ENCODE assay signal across 27 cellular contexts in the genomic region with DNA sequence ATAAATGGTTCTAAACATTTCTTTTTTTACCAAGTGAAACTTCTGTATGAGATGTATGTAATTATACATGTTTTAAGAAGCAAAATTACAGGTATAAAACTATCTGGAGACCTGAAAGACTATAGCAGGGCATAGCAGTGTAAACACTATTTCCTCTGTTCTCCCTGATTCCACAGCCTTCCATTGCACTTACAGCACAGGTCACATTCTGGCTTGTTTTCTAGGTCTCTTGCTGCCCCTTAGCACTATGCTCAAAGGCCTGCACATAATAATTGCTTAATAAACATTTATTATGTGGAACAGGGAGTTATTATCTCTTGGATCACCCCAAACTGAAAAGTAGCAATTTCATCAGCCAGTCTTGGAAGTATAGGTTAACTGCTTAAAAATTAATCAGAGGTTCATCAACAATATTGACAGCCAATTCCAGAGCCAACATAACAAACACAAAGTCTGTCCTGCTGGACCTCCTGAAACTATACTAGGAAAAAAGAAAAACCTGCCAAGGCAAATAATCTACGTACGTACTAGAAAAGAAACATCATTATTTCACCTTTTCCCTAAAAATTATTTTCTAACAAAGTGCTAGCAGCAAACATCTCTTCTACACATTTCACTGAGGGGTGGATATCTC.
"Had no signal": no experiment of that assay in that cellular context is flagged by ENCODE, and none has a peak within 500 bp of the region (broad histone marks: within the 10 kb centered on the region; RNA-seq: fewer than 3 reads in every experiment).

No MANE protein-coding gene starts in this region.

- FAIRE-seq: endometrium had no signal

- H3K4me3 ChIP-seq: colonic mucosa, esophagus squamous epithelium, left ventricle myocardium inferior, lower lobe of right lung, psoas muscle, skin epidermis, thoracic aorta, transverse colon, upper lobe of right lung, uterus had no signal

- ATAC-seq: left cardiac atrium; lower lobe of right lung; natural killer cell; psoas muscle; right cardiac atrium; stimulated activated naive B cell treated with anti-CD40 and anti-IgM and Interleukin-4, amounts not matched to agents 10 μg/mL and 1 μg/mL and 100 μg/mL, for 72 hours; upper lobe of right lung had no signal

- H3K36me3 ChIP-seq: colonic mucosa, lower lobe of right lung, neutrophil, thoracic aorta, transverse colon, upper lobe of right lung, uterus had no signal

- H3K9ac ChIP-seq: parathyroid adenoma had no signal

- H3K4me1 Mint-ChIP-seq: memory B cell; natural killer cell; neural crest cell; stimulated activated naive B cell treated with anti-CD40 and anti-IgM and Interleukin-4, amounts not matched to agents 10 μg/mL and 1 μg/mL and 100 μg/mL, for 72 hours had no signal

- H3K4me3 Mint-ChIP-seq: memory B cell; natural killer cell; neural crest cell; stimulated activated naive B cell treated with anti-CD40 and anti-IgM and Interleukin-4, amounts not matched to agents 10 μg/mL and 1 μg/mL and 100 μg/mL, for 72 hours; stimulated activated naive CD8-positive, alpha-beta T cell treated with anti-CD3 and anti-CD28 coated beads, Interleukin-15, Interleukin-2, amounts not matched to agents 100 ng/mL and 50 ng/mL, for 24 hours had no signal

- H2AFZ ChIP-seq: parathyroid adenoma had no signal

- H3K27ac ChIP-seq: colonic mucosa, esophagus squamous epithelium, left ventricle myocardium inferior, lower lobe of right lung, neutrophil, parathyroid adenoma, psoas muscle, skin epidermis, thoracic aorta, transverse colon, upper lobe of right lung, uterus had no signal

- H3K36me3 Mint-ChIP-seq: natural killer cell had no signal

- H3K4me1 ChIP-seq: colonic mucosa, esophagus squamous epithelium, lower lobe of right lung, parathyroid adenoma, psoas muscle, upper lobe of right lung, uterus had no signal

- H3K27me3 Mint-ChIP-seq: memory B cell; stimulated activated naive B cell treated with anti-CD40 and anti-IgM and Interleukin-4, amounts not matched to agents 10 μg/mL and 1 μg/mL and 100 μg/mL, for 72 hours; stimulated activated naive CD8-positive, alpha-beta T cell treated with anti-CD3 and anti-CD28 coated beads, Interleukin-15, Interleukin-2, amounts not matched to agents 100 ng/mL and 50 ng/mL, for 24 hours had no signal

- DNase-seq: central memory CD4-positive, alpha-beta T cell; colonic mucosa; dermis blood vessel endothelial cell; effector memory CD4-positive, alpha-beta T cell; erythroblast; esophagus squamous epithelium; foreskin melanocyte; left cardiac atrium; left ventricle myocardium inferior; lower lobe of right lung; natural killer cell; psoas muscle; right cardiac atrium; stimulated activated CD4-positive, alpha-beta T cell treated with anti-CD3 and anti-CD28 coated beads, Interleukin-15, amount 100 ng/mL, for 24 hours; stimulated activated CD4-positive, alpha-beta T cell treated with anti-CD3 and anti-CD28 coated beads, Interleukin-2, amount 100 ng/mL, for 48 hours; stimulated activated naive B cell treated with anti-CD40 and anti-IgM and Interleukin-4, amounts not matched to agents 10 μg/mL and 1 μg/mL and 100 μg/mL, for 72 hours; transverse colon; upper lobe of right lung; uterus had no signal

- H3K9me3 Mint-ChIP-seq: memory B cell; natural killer cell; neural crest cell; stimulated activated naive B cell treated with anti-CD40 and anti-IgM and Interleukin-4, amounts not matched to agents 10 μg/mL and 1 μg/mL and 100 μg/mL, for 72 hours; stimulated activated naive CD8-positive, alpha-beta T cell treated with anti-CD3 and anti-CD28 coated beads, Interleukin-15, Interleukin-2, amounts not matched to agents 100 ng/mL and 50 ng/mL, for 24 hours had no signal

- H3K9me3 ChIP-seq: colonic mucosa, esophagus squamous epithelium, left ventricle myocardium inferior, lower lobe of right lung, neutrophil, psoas muscle, thoracic aorta, transverse colon, upper lobe of right lung, uterus had no signal

- H3K27ac Mint-ChIP-seq: memory B cell; natural killer cell; stimulated activated naive B cell treated with anti-CD40 and anti-IgM and Interleukin-4, amounts not matched to agents 10 μg/mL and 1 μg/mL and 100 μg/mL, for 72 hours; stimulated activated naive CD8-positive, alpha-beta T cell treated with anti-CD3 and anti-CD28 coated beads, Interleukin-15, Interleukin-2, amounts not matched to agents 100 ng/mL and 50 ng/mL, for 24 hours had no signal

- H3K79me2 ChIP-seq: parathyroid adenoma had no signal

- H3K27me3 ChIP-seq: colonic mucosa, esophagus squamous epithelium, neutrophil, transverse colon, upper lobe of right lung, uterus had no signal
